Comparison of ENCODE assay signal across 1 cellular context in the genomic region with DNA sequence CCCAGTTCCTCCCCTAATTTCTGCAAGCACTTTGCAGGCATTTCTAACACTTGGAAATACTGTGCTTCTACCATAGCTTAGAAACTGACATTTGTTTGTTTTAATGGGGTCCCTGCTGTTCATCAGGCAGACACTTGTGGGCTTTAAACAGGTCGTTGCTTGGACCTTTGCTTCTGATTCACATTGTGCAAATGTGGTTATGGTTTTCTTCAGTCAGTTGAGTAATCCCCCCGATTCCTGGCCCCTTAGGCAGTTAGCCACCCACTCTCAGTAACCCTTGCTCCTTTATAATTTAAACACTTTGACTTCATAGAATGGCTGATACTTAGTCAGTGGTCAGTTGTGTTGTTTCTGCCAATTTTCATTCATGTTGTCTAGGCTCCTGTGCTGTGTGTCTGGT.
TF ChIP-seq lines count a peak whose summit lies in the region.

No MANE protein-coding gene starts in this region.

TF ChIP-seq in GM12891, 5 proteins besides CTCF, POLR2A, EP300 and RAD21:
- TF ChIP-seq POU2F2 (IDR thresholded peaks at IDR 0.05; ENCODE audit: low read depth, low read length) = no peak
